In genomic region chr13:26557051-26557392, GRCh38 we compare ENCODE assay signal across 8 cellular contexts. TPM values are rescaled to one million over a fixed set of nuclear protein-coding genes. Genes with fewer than 3 reads are reported as not detected.
A peak's percentile ranks its signal among the peaks of the same experiment; 100 is the strongest.
DNase-seq lines count a peak whose midpoint lies in the region; ATAC-seq, FAIRE-seq and TF ChIP-seq lines count a peak whose summit lies in the region.

No MANE protein-coding gene starts in this region.

- no peaks in the 10 kb centered on the region for H3K36me3 Mint-ChIP-seq in endodermal cell (ENCODE audit: low read depth)

- peak overlapping the region; percentile 49 for H3K4me3 Mint-ChIP-seq in endodermal cell

- H3K4me3 ChIP-seq in endodermal cell (ENCODE audit: low read length) = peak overlapping the region; percentile 74
- H3K4me3 ChIP-seq in pancreas = peak overlapping the region; percentile 16 to 88 (median 52)

- no peaks in the 10 kb centered on the region for H3K36me3 ChIP-seq in endodermal cell (ENCODE audit: control insufficient read depth, insufficient read depth, low read length)
- no peaks in the 10 kb centered on the region for H3K36me3 ChIP-seq in pancreas

- DNase-seq in endodermal cell (no peak), pancreas (no peak), nucleus accumbens (lab: John Stamatoyannopoulos, UW) (no peak), mucosa of gallbladder (ENCODE audit: low spot score) (no peak), NCI-H1417 (lab: John Stamatoyannopoulos, UW) (no peak), dedifferentiated amniotic fluid mesenchymal stem cell (ENCODE audit: extremely low spot score) (no peak)

- H3K9ac ChIP-seq in endodermal cell (ENCODE audit: extremely low read depth, low read length, poor library complexity, severe bottlenecking) = no peak overlapping the region

- H3K27me3 Mint-ChIP-seq in endodermal cell (ENCODE audit: insufficient read depth) = peaks cover 21% of the 10 kb centered on the region

- no peak overlapping the region for H3K27ac ChIP-seq in endodermal cell (ENCODE audit: low read depth, low read length)
- H3K27ac ChIP-seq in pancreas = no peak overlapping the region

- H3K27me3 ChIP-seq in endodermal cell (ENCODE audit: control insufficient read depth, insufficient read depth, low read length, poor library complexity, severe bottlenecking) (peaks cover 13% of the 10 kb centered on the region), pancreas (no peaks in the 10 kb centered on the region)

- 5 to 6% methylated on average over 3 of the region's 3 CpGs for WGBS in endodermal cell (ENCODE audit: insufficient coverage in 1 of 2, insufficient read length in 1 of 2), 2 experiments
- 0 to 1% methylated on average over 3 of the region's 3 CpGs for WGBS in pancreas, 2 donors

- H3K9me3 Mint-ChIP-seq in endodermal cell = no peaks in the 10 kb centered on the region

- TF ChIP-seq CTCF in endodermal cell (conservative IDR thresholded peaks at IDR 0.05) (peak; percentile 32), pancreas (IDR thresholded peaks at IDR 0.05) (no peak)

- peak; percentile 31 for ATAC-seq in GM19438 (IDR thresholded peaks at IDR 0.05; ENCODE audit: low read depth, unreplicated experiment)
- peak; percentile 19 for ATAC-seq in HG03469 (IDR thresholded peaks at IDR 0.05; ENCODE audit: unreplicated experiment)
- peak; percentile 57 to 80 (median 68) for ATAC-seq in pancreas

- no peaks in the 10 kb centered on the region for H3K4me1 ChIP-seq in endodermal cell (ENCODE audit: control insufficient read depth, insufficient read depth, low read length)
- H3K4me1 ChIP-seq in pancreas = peaks cover 0 to 9% (median 7%) of the 10 kb centered on the region in 3 donors

- H3K4me1 Mint-ChIP-seq in endodermal cell = peaks cover 13% of the 10 kb centered on the region

- H3K9me3 ChIP-seq in endodermal cell (ENCODE audit: control insufficient read depth, low read length) = no peaks in the 10 kb centered on the region
- no peaks in the 10 kb centered on the region for H3K9me3 ChIP-seq in pancreas

- H3K27ac Mint-ChIP-seq in endodermal cell = no peak overlapping the region

- intact Hi-C loops in pancreas (cut with DNase I) = no loop called here

- no peak for FAIRE-seq in pancreas (lab: Jason Lieb, UNC)

RNA-seq across cellular contexts. Expression of gene WASF3, which starts 0.5 kb away (rescaled TPM):
- 10 to 100 TPM; 20.5 to 32.6 TPM for total RNA-seq in endodermal cell
- polyA plus RNA-seq in endodermal cell (2013, experiment 1 of 2) = 48.2 TPM
- polyA plus RNA-seq in endodermal cell (2013, experiment 2 of 2) = 43.5 TPM
- 1 to 10 TPM; 3.7 to 9.3 (median 6.4) TPM for total RNA-seq in pancreas
- polyA plus RNA-seq in pancreas = 1 to 10 TPM; 3.6 to 5.0 TPM
- 11.5 TPM for total RNA-seq in mucosa of gallbladder
